In the genomic region with DNA sequence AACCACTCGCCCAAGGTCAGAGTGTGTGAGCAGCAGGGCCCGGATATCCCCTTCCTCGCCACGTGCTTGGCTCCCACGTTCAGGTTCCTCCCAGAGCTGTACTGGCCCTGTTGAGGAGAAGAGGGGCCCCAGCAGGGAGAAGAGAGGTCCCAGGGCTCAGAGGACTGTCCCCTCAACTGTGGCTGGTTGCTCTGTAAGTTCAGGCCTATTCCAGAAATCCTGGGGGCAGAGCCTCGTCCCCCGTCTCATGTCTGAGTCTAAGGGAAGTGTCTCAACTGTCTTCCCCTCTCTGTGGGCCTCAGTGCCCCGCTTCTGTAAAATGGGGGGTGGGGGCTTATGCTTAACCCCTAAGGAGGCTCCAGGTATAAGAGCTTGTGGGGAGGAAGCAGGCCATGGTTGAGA, we compare ENCODE assay signal across 8 cellular contexts. TPM values are rescaled to one million over a fixed set of nuclear protein-coding genes. Genes with fewer than 3 reads are reported as not detected.
DNase-seq lines count a peak whose midpoint lies in the region; ATAC-seq lines count a peak whose summit lies in the region.

No MANE protein-coding gene starts in this region.

- peaks cover 78% of the 10 kb centered on the region for H3K4me1 Mint-ChIP-seq in activated naive CD8-positive, alpha-beta T cell treated with anti-CD3 and anti-CD28 coated beads, Interleukin-2, amount 50 U/mL, for 24 hours

- peaks cover 39% of the 10 kb centered on the region for H3K36me3 Mint-ChIP-seq in activated naive CD8-positive, alpha-beta T cell treated with anti-CD3 and anti-CD28 coated beads, Interleukin-2, amount 50 U/mL, for 24 hours (ENCODE audit: low read depth)

- H3K9ac ChIP-seq in BLaER1 treated with 17β-estradiol and CSF1 and Interleukin-3, amounts not matched to agents 10 nM and 100 nM, result peak overlapping the region; percentile 69 to 84 (median 78)

- H3K27me3 Mint-ChIP-seq in activated naive CD8-positive, alpha-beta T cell treated with anti-CD3 and anti-CD28 coated beads, Interleukin-2, amount 50 U/mL, for 24 hours, result no peaks in the 10 kb centered on the region

- no peaks in the 10 kb centered on the region for H3K27me3 ChIP-seq in BLaER1 treated with 17β-estradiol and CSF1 and Interleukin-3, amounts not matched to agents 10 nM and 100 nM
- H3K27me3 ChIP-seq in muscle layer of duodenum (ENCODE audit: low read depth, low read length), result no peaks in the 10 kb centered on the region

- H3K4me2 ChIP-seq in BLaER1 treated with 17β-estradiol and CSF1 and Interleukin-3, amounts not matched to agents 10 nM and 100 nM, result peak overlapping the region; percentile 86 to 98 (median 96)

- ATAC-seq in activated naive CD8-positive, alpha-beta T cell treated with anti-CD3 and anti-CD28 coated beads, Interleukin-2, amount 50 U/mL, for 24 hours, result peak; percentile 35
- ATAC-seq in GM18870 (IDR thresholded peaks at IDR 0.05; ENCODE audit: unreplicated experiment), result no peak
- ATAC-seq in esophagus mucosa, result no peak

- no peaks in the 10 kb centered on the region for H3K9me3 Mint-ChIP-seq in activated naive CD8-positive, alpha-beta T cell treated with anti-CD3 and anti-CD28 coated beads, Interleukin-2, amount 50 U/mL, for 24 hours

- peaks cover 0 to 64% (median 43%) of the 10 kb centered on the region in 11 experiments; a peak in 17 of 22 replicates for H4K20me1 ChIP-seq in BLaER1 treated with 17β-estradiol and CSF1 and Interleukin-3, amounts not matched to agents 10 nM and 100 nM

- H3K4me1 ChIP-seq in BLaER1 treated with 17β-estradiol and CSF1 and Interleukin-3, amounts not matched to agents 10 nM and 100 nM, result peaks cover 58 to 71% (median 62%) of the 10 kb centered on the region in 10 experiments
- H3K4me1 ChIP-seq in muscle layer of duodenum (ENCODE audit: control insufficient read depth in 1 of 2, insufficient read depth in 2 of 2, low read length in 2 of 2), result peaks cover 29 to 50% of the 10 kb centered on the region in 2 donors

- peak overlapping the region; percentile 95 for H3K4me3 Mint-ChIP-seq in activated naive CD8-positive, alpha-beta T cell treated with anti-CD3 and anti-CD28 coated beads, Interleukin-2, amount 50 U/mL, for 24 hours

- H3K27ac ChIP-seq in BLaER1 treated with 17β-estradiol and CSF1 and Interleukin-3, amounts not matched to agents 10 nM and 100 nM, result peak overlapping the region; percentile 71 to 91 (median 86)
- peak overlapping the region; percentile 1 for H3K27ac ChIP-seq in muscle layer of duodenum (ENCODE audit: low read length)

- peak; percentile 61 to 67 for DNase-seq in Kasumi-1 (lab: John Stamatoyannopoulos, UW)
- DNase-seq in activated naive CD8-positive, alpha-beta T cell treated with anti-CD3 and anti-CD28 coated beads, Interleukin-2, amount 50 U/mL, for 24 hours, result peak; percentile 56
- DNase-seq in kidney tubule cell (ENCODE audit: low spot score), result no peak
- no peak for DNase-seq in HCEC 1CT

- peaks cover 23 to 54% (median 41%) of the 10 kb centered on the region in 11 experiments for H3K36me3 ChIP-seq in BLaER1 treated with 17β-estradiol and CSF1 and Interleukin-3, amounts not matched to agents 10 nM and 100 nM
- peaks cover 19 to 24% of the 10 kb centered on the region in 2 donors for H3K36me3 ChIP-seq in muscle layer of duodenum (ENCODE audit: control insufficient read depth in 1 of 2, insufficient read depth in 2 of 2, low read length in 2 of 2)

- no peaks in the 10 kb centered on the region for H3K9me3 ChIP-seq in BLaER1 treated with 17β-estradiol and CSF1 and Interleukin-3, amounts not matched to agents 10 nM and 100 nM (replicated peaks in 1 of 11)
- no peaks in the 10 kb centered on the region for H3K9me3 ChIP-seq in muscle layer of duodenum (ENCODE audit: control insufficient read depth in 1 of 2, low read length in 2 of 2)

- H3K4me3 ChIP-seq in BLaER1 treated with 17β-estradiol and CSF1 and Interleukin-3, amounts not matched to agents 10 nM and 100 nM, result peak overlapping the region; percentile 19 to 82 (median 48); a peak in 17 of 20 replicates
- no peak overlapping the region for H3K4me3 ChIP-seq in muscle layer of duodenum (ENCODE audit: low read depth in 1 of 2, low read length in 2 of 2)

- H3K27ac Mint-ChIP-seq in activated naive CD8-positive, alpha-beta T cell treated with anti-CD3 and anti-CD28 coated beads, Interleukin-2, amount 50 U/mL, for 24 hours, result peak overlapping the region; percentile 98

RNA-seq across cellular contexts. Expression of a gene that starts 3.9 kb away (rescaled TPM):
- 31.0 TPM for total RNA-seq in esophagus mucosa

RNA-seq across cellular contexts. Expression of a gene that starts 53.9 kb away (rescaled TPM):
- 4.0 TPM for total RNA-seq in esophagus mucosa

Comparison
In these comparisons a context has a peak if more than half of its experiments do, and no peak if none do; other contexts are left out.
1. H3K4me3 ChIP-seq: peak in BLaER1 treated with 17β-estradiol and CSF1 and Interleukin-3, amounts not matched to agents 10 nM and 100 nM (10 of 10); none in muscle layer of duodenum (0 of 2).
2. DNase-seq: peak in Kasumi-1 (2 of 2) and activated naive CD8-positive, alpha-beta T cell treated with anti-CD3 and anti-CD28 coated beads, Interleukin-2, amount 50 U/mL, for 24 hours (single experiment); none in kidney tubule cell (single experiment) and HCEC 1CT (single experiment).